Comparison of ENCODE assay signal across 1 cellular context in genomic region chr1:150696995-150697927, GRCh38.
TF ChIP-seq lines count a peak whose summit lies in the region.

Gene GOLPH3L (minus strand): TSS chr1:150697154. CDS start chr1:150694838, 2,316 bp downstream.

TF ChIP-seq in WTC11, 78 proteins besides CTCF, POLR2A, EP300 and RAD21 (continued from another document):
- TF ChIP-seq RORB (CRISPR knock-in tag; IDR thresholded peaks at IDR 0.05) (no peak), GTF2I (CRISPR knock-in tag; conservative IDR thresholded peaks at IDR 0.05) (no peak)
